ENCODE assay signal across 25 cellular contexts in genomic region chr3:94307588-94307987, GRCh38.
"Had no signal": no experiment of that assay in that cellular context is flagged by ENCODE, and none has a peak within 500 bp of the region (broad histone marks: within the 10 kb centered on the region; RNA-seq: fewer than 3 reads in every experiment).

No MANE protein-coding gene starts in this region.

- FAIRE-seq: astrocyte, keratinocyte had no signal

- H3K27ac ChIP-seq: brain microvascular endothelial cell, gastroesophageal sphincter, neural progenitor cell, parathyroid adenoma, spleen, tibial nerve had no signal

- H3K79me2 ChIP-seq: parathyroid adenoma had no signal

- H3K4me1 ChIP-seq: parathyroid adenoma had no signal

- H3K9me3 ChIP-seq: gastroesophageal sphincter, spleen, tibial nerve had no signal

- DNase-seq: activated B cell treated with CpG ODN at 0.5 μM for 24 hours; activated CD4-positive, alpha-beta T cell treated with anti-CD3 and anti-CD28 coated beads, Interleukin-2, amount 50 U/mL, for 1 hour; activated CD8-positive, alpha-beta T cell treated with anti-CD3 and anti-CD28 coated beads for 36 hours; activated gamma-delta T cell treated with Interleukin-2 at 50 U/mL for 16 hours; activated naive CD4-positive, alpha-beta T cell treated with anti-CD3 and anti-CD28 coated beads, Interleukin-2, amount 50 U/mL, for 16 hours; activated T-cell treated with anti-CD3 and anti-CD28 coated beads, Interleukin-2, amount 50 U/mL, for 4 hours; amniotic stem cell; brain microvascular endothelial cell; caudate nucleus; endodermal cell; head of caudate nucleus; hippocampal formation; left colon; natural killer cell; occipital lobe; right cardiac atrium; spleen; stimulated activated naive CD4-positive, alpha-beta T cell treated with Interleukin-2 at 50 U/mL for 16 hours had no signal

- H3K36me3 ChIP-seq: brain microvascular endothelial cell, gastroesophageal sphincter, neural progenitor cell, spleen, tibial nerve had no signal

- H3K4me3 ChIP-seq: gastroesophageal sphincter, neural progenitor cell, spleen, tibial nerve had no signal

- H3K9ac ChIP-seq: neural progenitor cell, parathyroid adenoma had no signal

- ATAC-seq: activated CD8-positive, alpha-beta T cell treated with anti-CD3 and anti-CD28 coated beads for 36 hours; activated T-cell treated with anti-CD3 and anti-CD28 coated beads, Interleukin-2, amount 50 U/mL, for 4 hours; activated T-helper 17 cell treated with anti-CD3 and anti-CD28 coated beads, Interleukin-2, amount 50 U/mL, for 72 hours; gastroesophageal sphincter; left colon; natural killer cell; right cardiac atrium had no signal

- H3K4me2 ChIP-seq: neural progenitor cell had no signal

- H3K27me3 ChIP-seq: brain microvascular endothelial cell, gastroesophageal sphincter, neural progenitor cell, spleen, tibial nerve had no signal

- H2AFZ ChIP-seq: neural progenitor cell, parathyroid adenoma had no signal
